1 cellular context compared by ENCODE assay signal in the genomic region with DNA sequence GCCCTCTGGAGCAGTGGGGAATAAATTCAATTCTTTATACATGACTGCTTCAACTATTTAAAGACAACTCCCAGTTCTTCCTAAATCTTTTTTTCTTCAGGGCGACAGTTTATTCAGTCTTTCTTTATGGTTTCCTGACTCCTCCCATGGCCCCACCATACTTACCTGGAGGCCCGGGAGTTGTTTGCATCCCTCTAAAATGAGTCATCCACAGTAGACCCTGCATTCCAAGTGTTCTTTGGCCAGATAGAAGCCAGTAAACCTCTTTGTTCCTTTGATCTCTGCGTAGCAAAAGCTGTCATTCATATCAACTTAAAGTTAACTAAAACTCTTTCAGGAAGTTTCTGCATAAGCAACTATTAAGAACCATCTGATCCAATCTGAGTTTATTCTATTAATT.
A peak's percentile ranks its signal among the peaks of the same experiment; 100 is the strongest.
TF ChIP-seq lines count a peak whose summit lies in the region.

No MANE protein-coding gene starts in this region.

TF ChIP-seq in HepG2, 621 proteins besides CTCF, POLR2A, EP300 and RAD21 (continued from another document and continues in another):
- TF ChIP-seq, protein P1, sequence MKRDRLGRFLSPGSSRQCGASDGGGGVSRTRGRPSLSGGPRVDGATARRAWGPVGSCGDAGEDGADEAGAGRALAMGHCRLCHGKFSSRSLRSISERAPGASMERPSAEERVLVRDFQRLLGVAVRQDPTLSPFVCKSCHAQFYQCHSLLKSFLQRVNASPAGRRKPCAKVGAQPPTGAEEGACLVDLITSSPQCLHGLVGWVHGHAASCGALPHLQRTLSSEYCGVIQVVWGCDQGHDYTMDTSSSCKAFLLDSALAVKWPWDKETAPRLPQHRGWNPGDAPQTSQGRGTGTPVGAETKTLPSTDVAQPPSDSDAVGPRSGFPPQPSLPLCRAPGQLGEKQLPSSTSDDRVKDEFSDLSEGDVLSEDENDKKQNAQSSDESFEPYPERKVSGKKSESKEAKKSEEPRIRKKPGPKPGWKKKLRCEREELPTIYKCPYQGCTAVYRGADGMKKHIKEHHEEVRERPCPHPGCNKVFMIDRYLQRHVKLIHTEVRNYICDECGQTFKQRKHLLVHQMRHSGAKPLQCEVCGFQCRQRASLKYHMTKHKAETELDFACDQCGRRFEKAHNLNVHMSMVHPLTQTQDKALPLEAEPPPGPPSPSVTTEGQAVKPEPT (CRISPR knock-in tag; IDR thresholded peaks at IDR 0.05; ENCODE audit: low read depth) = no peak
- TF ChIP-seq ZBTB7A (CRISPR knock-in tag; IDR thresholded peaks at IDR 0.05) = no peak
- TF ChIP-seq, protein P2, sequence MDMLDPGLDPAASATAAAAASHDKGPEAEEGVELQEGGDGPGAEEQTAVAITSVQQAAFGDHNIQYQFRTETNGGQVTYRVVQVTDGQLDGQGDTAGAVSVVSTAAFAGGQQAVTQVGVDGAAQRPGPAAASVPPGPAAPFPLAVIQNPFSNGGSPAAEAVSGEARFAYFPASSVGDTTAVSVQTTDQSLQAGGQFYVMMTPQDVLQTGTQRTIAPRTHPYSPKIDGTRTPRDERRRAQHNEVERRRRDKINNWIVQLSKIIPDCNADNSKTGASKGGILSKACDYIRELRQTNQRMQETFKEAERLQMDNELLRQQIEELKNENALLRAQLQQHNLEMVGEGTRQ (IDR thresholded peaks at IDR 0.05; ENCODE audit: low read depth, low read length) = no peak
- TF ChIP-seq, protein P2 (CRISPR knock-in tag; IDR thresholded peaks at IDR 0.05; ENCODE audit: borderline replicate concordance) = no peak
- TF ChIP-seq, protein P3, sequence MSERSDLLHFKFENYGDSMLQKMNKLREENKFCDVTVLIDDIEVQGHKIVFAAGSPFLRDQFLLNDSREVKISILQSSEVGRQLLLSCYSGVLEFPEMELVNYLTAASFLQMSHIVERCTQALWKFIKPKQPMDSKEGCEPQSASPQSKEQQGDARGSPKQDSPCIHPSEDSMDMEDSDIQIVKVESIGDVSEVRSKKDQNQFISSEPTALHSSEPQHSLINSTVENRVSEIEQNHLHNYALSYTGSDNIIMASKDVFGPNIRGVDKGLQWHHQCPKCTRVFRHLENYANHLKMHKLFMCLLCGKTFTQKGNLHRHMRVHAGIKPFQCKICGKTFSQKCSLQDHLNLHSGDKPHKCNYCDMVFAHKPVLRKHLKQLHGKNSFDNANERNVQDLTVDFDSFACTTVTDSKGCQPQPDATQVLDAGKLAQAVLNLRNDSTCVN (CRISPR knock-in tag; IDR thresholded peaks at IDR 0.05; ENCODE audit: borderline replicate concordance) = no peak
- TF ChIP-seq NFE2L2 (IDR thresholded peaks at IDR 0.05; ENCODE audit: low read length) = no peak
- TF ChIP-seq GFI1 (CRISPR knock-in tag; IDR thresholded peaks at IDR 0.05; ENCODE audit: borderline replicate concordance) = no peak
- TF ChIP-seq, protein P4, sequence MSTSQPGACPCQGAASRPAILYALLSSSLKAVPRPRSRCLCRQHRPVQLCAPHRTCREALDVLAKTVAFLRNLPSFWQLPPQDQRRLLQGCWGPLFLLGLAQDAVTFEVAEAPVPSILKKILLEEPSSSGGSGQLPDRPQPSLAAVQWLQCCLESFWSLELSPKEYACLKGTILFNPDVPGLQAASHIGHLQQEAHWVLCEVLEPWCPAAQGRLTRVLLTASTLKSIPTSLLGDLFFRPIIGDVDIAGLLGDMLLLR (CRISPR knock-in tag; IDR thresholded peaks at IDR 0.05) = no peak
- TF ChIP-seq, protein P5, sequence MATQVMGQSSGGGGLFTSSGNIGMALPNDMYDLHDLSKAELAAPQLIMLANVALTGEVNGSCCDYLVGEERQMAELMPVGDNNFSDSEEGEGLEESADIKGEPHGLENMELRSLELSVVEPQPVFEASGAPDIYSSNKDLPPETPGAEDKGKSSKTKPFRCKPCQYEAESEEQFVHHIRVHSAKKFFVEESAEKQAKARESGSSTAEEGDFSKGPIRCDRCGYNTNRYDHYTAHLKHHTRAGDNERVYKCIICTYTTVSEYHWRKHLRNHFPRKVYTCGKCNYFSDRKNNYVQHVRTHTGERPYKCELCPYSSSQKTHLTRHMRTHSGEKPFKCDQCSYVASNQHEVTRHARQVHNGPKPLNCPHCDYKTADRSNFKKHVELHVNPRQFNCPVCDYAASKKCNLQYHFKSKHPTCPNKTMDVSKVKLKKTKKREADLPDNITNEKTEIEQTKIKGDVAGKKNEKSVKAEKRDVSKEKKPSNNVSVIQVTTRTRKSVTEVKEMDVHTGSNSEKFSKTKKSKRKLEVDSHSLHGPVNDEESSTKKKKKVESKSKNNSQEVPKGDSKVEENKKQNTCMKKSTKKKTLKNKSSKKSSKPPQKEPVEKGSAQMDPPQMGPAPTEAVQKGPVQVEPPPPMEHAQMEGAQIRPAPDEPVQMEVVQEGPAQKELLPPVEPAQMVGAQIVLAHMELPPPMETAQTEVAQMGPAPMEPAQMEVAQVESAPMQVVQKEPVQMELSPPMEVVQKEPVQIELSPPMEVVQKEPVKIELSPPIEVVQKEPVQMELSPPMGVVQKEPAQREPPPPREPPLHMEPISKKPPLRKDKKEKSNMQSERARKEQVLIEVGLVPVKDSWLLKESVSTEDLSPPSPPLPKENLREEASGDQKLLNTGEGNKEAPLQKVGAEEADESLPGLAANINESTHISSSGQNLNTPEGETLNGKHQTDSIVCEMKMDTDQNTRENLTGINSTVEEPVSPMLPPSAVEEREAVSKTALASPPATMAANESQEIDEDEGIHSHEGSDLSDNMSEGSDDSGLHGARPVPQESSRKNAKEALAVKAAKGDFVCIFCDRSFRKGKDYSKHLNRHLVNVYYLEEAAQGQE (IDR thresholded peaks at IDR 0.05; ENCODE audit: borderline replicate concordance in 1 of 2, low read depth in 1 of 2, low read length in 2 of 2) = no peak
- no peak for TF ChIP-seq NCOA5 (CRISPR knock-in tag; IDR thresholded peaks at IDR 0.05)
- no peak for TF ChIP-seq ATF7-NPFF (CRISPR knock-in tag; IDR thresholded peaks at IDR 0.05; ENCODE audit: low read depth)
- TF ChIP-seq ZNF234 (CRISPR knock-in tag; conservative IDR thresholded peaks at IDR 0.05) = no peak
- TF ChIP-seq, protein P6, sequence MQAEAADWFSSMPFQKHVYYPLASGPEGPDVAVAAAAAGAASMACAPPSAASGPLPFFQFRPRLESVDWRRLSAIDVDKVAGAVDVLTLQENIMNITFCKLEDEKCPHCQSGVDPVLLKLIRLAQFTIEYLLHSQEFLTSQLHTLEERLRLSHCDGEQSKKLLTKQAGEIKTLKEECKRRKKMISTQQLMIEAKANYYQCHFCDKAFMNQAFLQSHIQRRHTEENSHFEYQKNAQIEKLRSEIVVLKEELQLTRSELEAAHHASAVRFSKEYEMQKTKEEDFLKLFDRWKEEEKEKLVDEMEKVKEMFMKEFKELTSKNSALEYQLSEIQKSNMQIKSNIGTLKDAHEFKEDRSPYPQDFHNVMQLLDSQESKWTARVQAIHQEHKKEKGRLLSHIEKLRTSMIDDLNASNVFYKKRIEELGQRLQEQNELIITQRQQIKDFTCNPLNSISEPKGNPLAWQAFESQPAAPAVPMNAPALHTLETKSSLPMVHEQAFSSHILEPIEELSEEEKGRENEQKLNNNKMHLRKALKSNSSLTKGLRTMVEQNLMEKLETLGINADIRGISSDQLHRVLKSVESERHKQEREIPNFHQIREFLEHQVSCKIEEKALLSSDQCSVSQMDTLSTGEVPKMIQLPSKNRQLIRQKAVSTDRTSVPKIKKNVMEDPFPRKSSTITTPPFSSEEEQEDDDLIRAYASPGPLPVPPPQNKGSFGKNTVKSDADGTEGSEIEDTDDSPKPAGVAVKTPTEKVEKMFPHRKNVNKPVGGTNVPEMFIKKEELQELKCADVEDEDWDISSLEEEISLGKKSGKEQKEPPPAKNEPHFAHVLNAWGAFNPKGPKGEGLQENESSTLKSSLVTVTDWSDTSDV (CRISPR knock-in tag; IDR thresholded peaks at IDR 0.05) = no peak
- TF ChIP-seq SKI (IDR thresholded peaks at IDR 0.05; ENCODE audit: partially characterized antibody) = no peak
- TF ChIP-seq CENPT (CRISPR knock-in tag; IDR thresholded peaks at IDR 0.05; ENCODE audit: low read depth) = no peak
- TF ChIP-seq, protein P7, sequence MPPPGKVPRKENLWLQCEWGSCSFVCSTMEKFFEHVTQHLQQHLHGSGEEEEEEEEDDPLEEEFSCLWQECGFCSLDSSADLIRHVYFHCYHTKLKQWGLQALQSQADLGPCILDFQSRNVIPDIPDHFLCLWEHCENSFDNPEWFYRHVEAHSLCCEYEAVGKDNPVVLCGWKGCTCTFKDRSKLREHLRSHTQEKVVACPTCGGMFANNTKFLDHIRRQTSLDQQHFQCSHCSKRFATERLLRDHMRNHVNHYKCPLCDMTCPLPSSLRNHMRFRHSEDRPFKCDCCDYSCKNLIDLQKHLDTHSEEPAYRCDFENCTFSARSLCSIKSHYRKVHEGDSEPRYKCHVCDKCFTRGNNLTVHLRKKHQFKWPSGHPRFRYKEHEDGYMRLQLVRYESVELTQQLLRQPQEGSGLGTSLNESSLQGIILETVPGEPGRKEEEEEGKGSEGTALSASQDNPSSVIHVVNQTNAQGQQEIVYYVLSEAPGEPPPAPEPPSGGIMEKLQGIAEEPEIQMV (CRISPR knock-in tag; IDR thresholded peaks at IDR 0.05; ENCODE audit: low read depth) = no peak
- TF ChIP-seq PLRG1 (conservative IDR thresholded peaks at IDR 0.05) = no peak
- no peak for TF ChIP-seq MED13 (CRISPR knock-in tag; IDR thresholded peaks at IDR 0.05)
- TF ChIP-seq ZNF282 (IDR thresholded peaks at IDR 0.05; ENCODE audit: partially characterized antibody) = no peak
- TF ChIP-seq, protein P8, sequence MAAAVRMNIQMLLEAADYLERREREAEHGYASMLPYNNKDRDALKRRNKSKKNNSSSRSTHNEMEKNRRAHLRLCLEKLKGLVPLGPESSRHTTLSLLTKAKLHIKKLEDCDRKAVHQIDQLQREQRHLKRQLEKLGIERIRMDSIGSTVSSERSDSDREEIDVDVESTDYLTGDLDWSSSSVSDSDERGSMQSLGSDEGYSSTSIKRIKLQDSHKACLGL (CRISPR knock-in tag; IDR thresholded peaks at IDR 0.05) = no peak
- no peak for TF ChIP-seq ZNF468 (CRISPR knock-in tag; IDR thresholded peaks at IDR 0.05)
- TF ChIP-seq JUN (CRISPR knock-in tag; IDR thresholded peaks at IDR 0.05) = 0 out of 2 replicates have a peak, but pooled peaks have one; percentile 60
- TF ChIP-seq, protein P9, sequence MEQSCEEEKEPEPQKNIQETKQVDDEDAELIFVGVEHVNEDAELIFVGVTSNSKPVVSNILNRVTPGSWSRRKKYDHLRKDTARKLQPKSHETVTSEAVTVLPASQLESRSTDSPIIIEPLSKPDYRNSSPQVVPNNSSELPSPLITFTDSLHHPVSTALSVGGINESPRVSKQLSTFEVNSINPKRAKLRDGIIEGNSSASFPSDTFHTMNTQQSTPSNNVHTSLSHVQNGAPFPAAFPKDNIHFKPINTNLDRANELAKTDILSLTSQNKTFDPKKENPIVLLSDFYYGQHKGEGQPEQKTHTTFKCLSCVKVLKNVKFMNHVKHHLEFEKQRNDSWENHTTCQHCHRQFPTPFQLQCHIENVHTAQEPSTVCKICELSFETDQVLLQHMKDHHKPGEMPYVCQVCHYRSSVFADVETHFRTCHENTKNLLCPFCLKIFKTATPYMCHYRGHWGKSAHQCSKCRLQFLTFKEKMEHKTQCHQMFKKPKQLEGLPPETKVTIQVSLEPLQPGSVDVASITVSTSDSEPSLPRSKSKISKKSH (CRISPR knock-in tag; IDR thresholded peaks at IDR 0.05; ENCODE audit: borderline replicate concordance) = no peak
- TF ChIP-seq ZNF136 (CRISPR knock-in tag; IDR thresholded peaks at IDR 0.05; ENCODE audit: low read depth) = no peak
- no peak for TF ChIP-seq ERF (CRISPR knock-in tag; IDR thresholded peaks at IDR 0.05)
- TF ChIP-seq, protein P10, sequence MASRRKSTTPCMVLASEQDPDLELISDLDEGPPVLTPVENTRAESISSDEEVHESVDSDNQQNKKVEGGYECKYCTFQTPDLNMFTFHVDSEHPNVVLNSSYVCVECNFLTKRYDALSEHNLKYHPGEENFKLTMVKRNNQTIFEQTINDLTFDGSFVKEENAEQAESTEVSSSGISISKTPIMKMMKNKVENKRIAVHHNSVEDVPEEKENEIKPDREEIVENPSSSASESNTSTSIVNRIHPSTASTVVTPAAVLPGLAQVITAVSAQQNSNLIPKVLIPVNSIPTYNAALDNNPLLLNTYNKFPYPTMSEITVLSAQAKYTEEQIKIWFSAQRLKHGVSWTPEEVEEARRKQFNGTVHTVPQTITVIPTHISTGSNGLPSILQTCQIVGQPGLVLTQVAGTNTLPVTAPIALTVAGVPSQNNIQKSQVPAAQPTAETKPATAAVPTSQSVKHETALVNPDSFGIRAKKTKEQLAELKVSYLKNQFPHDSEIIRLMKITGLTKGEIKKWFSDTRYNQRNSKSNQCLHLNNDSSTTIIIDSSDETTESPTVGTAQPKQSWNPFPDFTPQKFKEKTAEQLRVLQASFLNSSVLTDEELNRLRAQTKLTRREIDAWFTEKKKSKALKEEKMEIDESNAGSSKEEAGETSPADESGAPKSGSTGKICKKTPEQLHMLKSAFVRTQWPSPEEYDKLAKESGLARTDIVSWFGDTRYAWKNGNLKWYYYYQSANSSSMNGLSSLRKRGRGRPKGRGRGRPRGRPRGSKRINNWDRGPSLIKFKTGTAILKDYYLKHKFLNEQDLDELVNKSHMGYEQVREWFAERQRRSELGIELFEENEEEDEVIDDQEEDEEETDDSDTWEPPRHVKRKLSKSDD (CRISPR knock-in tag; IDR thresholded peaks at IDR 0.05; ENCODE audit: low read depth) = no peak
- TF ChIP-seq, protein P11, sequence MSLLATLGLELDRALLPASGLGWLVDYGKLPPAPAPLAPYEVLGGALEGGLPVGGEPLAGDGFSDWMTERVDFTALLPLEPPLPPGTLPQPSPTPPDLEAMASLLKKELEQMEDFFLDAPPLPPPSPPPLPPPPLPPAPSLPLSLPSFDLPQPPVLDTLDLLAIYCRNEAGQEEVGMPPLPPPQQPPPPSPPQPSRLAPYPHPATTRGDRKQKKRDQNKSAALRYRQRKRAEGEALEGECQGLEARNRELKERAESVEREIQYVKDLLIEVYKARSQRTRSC (CRISPR knock-in tag; IDR thresholded peaks at IDR 0.05; ENCODE audit: low read depth) = no peak
- TF ChIP-seq, protein P12, sequence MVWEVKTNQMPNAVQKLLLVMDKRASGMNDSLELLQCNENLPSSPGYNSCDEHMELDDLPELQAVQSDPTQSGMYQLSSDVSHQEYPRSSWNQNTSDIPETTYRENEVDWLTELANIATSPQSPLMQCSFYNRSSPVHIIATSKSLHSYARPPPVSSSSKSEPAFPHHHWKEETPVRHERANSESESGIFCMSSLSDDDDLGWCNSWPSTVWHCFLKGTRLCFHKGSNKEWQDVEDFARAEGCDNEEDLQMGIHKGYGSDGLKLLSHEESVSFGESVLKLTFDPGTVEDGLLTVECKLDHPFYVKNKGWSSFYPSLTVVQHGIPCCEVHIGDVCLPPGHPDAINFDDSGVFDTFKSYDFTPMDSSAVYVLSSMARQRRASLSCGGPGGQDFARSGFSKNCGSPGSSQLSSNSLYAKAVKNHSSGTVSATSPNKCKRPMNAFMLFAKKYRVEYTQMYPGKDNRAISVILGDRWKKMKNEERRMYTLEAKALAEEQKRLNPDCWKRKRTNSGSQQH (CRISPR knock-in tag; IDR thresholded peaks at IDR 0.05; ENCODE audit: low read depth) = no peak
- TF ChIP-seq SOX5 (CRISPR knock-in tag; IDR thresholded peaks at IDR 0.05; ENCODE audit: borderline replicate concordance) = peak; percentile 70; the same call in 1 of the 2 replicates
- peak; percentile 31; the same call in 1 of the 2 replicates for TF ChIP-seq HNF4A (CRISPR knock-in tag; IDR thresholded peaks at IDR 0.05)
- no peak for TF ChIP-seq ZIK1 (CRISPR knock-in tag; IDR thresholded peaks at IDR 0.05; ENCODE audit: borderline replicate concordance, low read depth)
- TF ChIP-seq DR1 (CRISPR knock-in tag; IDR thresholded peaks at IDR 0.05) = no peak
- peak; percentile 89 for TF ChIP-seq ZNF644 (CRISPR knock-in tag; IDR thresholded peaks at IDR 0.05; ENCODE audit: low read depth)
- TF ChIP-seq TOPORS (CRISPR knock-in tag; IDR thresholded peaks at IDR 0.05) = no peak
- no peak for TF ChIP-seq ZNF552 (CRISPR knock-in tag; IDR thresholded peaks at IDR 0.05; ENCODE audit: borderline replicate concordance)
